Comparison of ENCODE assay signal across 24 cellular contexts in genomic region chr12:123908884-123909807, GRCh38.
DNase-seq lines count a peak whose midpoint lies in the region; ATAC-seq, FAIRE-seq and TF ChIP-seq lines count a peak whose summit lies in the region.
"Had no signal": no experiment of that assay in that cellular context is flagged by ENCODE, and none has a peak within 500 bp of the region (broad histone marks: within the 10 kb centered on the region; RNA-seq: fewer than 3 reads in every experiment).

No MANE protein-coding gene starts in this region.

- H3K4me1 ChIP-seq in K562 (replicated peaks in 1 of 2; ENCODE audit: control insufficient read depth in 2 of 2, insufficient read depth in 2 of 2, low read length in 2 of 2) (peaks cover 0 to under 1% of the 10 kb centered on the region in 2 experiments; a peak in 2 of 5 replicates), esophagus muscularis mucosa (no peaks in the 10 kb centered on the region)
- H3K4me1 ChIP-seq: HAP-1, sigmoid colon, testis had no signal

- H3K9ac ChIP-seq in K562 (ENCODE audit: insufficient read depth in 1 of 2, low read depth in 2 of 2, low read length in 2 of 2), result peak overlapping the region in 1 of 2 experiments; percentile 44; a peak in 1 of 4 replicates

- H2AFZ ChIP-seq in K562 (ENCODE audit: low read depth, low read length), result no peak overlapping the region

- FAIRE-seq in K562 (lab: Jason Lieb, UNC), result no peak
- FAIRE-seq: urothelium cell line had no signal

- TF ChIP-seq CTCF in K562 (IDR thresholded peaks at IDR 0.05 in 2 of 3, conservative IDR thresholded peaks at IDR 0.05 in 1 of 3; ENCODE audit: insufficient read depth in 2 of 3, low read depth in 1 of 3, low read length in 3 of 3) (no peak), neural crest cell (conservative IDR thresholded peaks at IDR 0.05) (no peak), esophagus muscularis mucosa (IDR thresholded peaks at IDR 0.05) (no peak)

- H3K9me3 ChIP-seq in K562 (replicated peaks; ENCODE audit: control insufficient read depth, insufficient read depth, low read depth, low read length), result no peaks in the 10 kb centered on the region
- H3K9me3 ChIP-seq in esophagus muscularis mucosa, result no peaks in the 10 kb centered on the region
- H3K9me3 ChIP-seq: HAP-1, sigmoid colon, testis had no signal

- BruUV-seq in K562 (replicated peaks; lab: Mats Ljungman, UMichigan), result no TSS peak

- WGBS in K562 (ENCODE audit: insufficient coverage, low coverage, missing lambda C conversion rate), result 5% methylated on average over 36 of the region's 37 CpGs
- WGBS in esophagus muscularis mucosa, result 80% methylated on average over 31 of the region's 37 CpGs

- H3K36me3 Mint-ChIP-seq in neural crest cell (ENCODE audit: low read depth), result peaks cover 12% of the 10 kb centered on the region
- H3K36me3 Mint-ChIP-seq: CD14-positive monocyte had no signal

- no peak overlapping the region for H3K4me2 ChIP-seq in K562 (ENCODE audit: insufficient read depth, low read length)

- ATAC-seq in K562 (peak; percentile 17; the same call in 2 of the 3 replicates), HG02678 (IDR thresholded peaks at IDR 0.05; ENCODE audit: unreplicated experiment) (no peak)

- TF ChIP-seq RAD21 in K562 (CRISPR knock-in tag; conservative IDR thresholded peaks at IDR 0.05 in 1 of 2, IDR thresholded peaks at IDR 0.05 in 1 of 2), result no peak

- H3K9me1 ChIP-seq in K562 (ENCODE audit: control insufficient read depth, insufficient read depth, low read length), result no peaks in the 10 kb centered on the region

- in situ Hi-C loops in K562 (cut with MboI), result no loop called here

- H3K4me3 ChIP-seq in K562 (no peak overlapping the region), esophagus muscularis mucosa (no peak overlapping the region)
- H3K4me3 ChIP-seq: HAP-1, sigmoid colon, testis had no signal

- no peak for TF ChIP-seq EP300 in K562 (IDR thresholded peaks at IDR 0.05; ENCODE audit: low read length)
- TF ChIP-seq EP300 in esophagus muscularis mucosa (IDR thresholded peaks at IDR 0.05), result no peak

- no peak overlapping the region for H3K27ac Mint-ChIP-seq in neural crest cell (ENCODE audit: unreplicated experiment)

- H3K4me3 Mint-ChIP-seq in neural crest cell, result peak overlapping the region; percentile 84
- H3K4me3 Mint-ChIP-seq: CD14-positive monocyte had no signal

- H3K27ac ChIP-seq in K562 (ENCODE audit: extremely low read depth, low read depth, low read length), result no peak overlapping the region
- no peak overlapping the region for H3K27ac ChIP-seq in esophagus muscularis mucosa (replicated peaks in 1 of 4)
- H3K27ac ChIP-seq: sigmoid colon, testis had no signal

- peaks cover 24 to 35% of the 10 kb centered on the region in 2 experiments; a peak in 4 of 5 replicates for H3K27me3 ChIP-seq in K562 (ENCODE audit: control insufficient read depth in 2 of 2, insufficient read depth in 2 of 2, low read length in 2 of 2)
- peaks cover 0 to 2% (median 0%) of the 10 kb centered on the region in 4 donors for H3K27me3 ChIP-seq in esophagus muscularis mucosa
- H3K27me3 ChIP-seq: testis had no signal

- TF ChIP-seq POLR2A in K562 (conservative IDR thresholded peaks at IDR 0.05) (no peak), esophagus muscularis mucosa (IDR thresholded peaks at IDR 0.05; ENCODE audit: low read depth) (no peak)

- no peaks in the 10 kb centered on the region for H3K79me2 ChIP-seq in K562 (ENCODE audit: control insufficient read depth, insufficient read depth, low read length)

- H3K4me1 Mint-ChIP-seq in neural crest cell, result peaks cover 41% of the 10 kb centered on the region
- H3K4me1 Mint-ChIP-seq: CD14-positive monocyte had no signal

- DNase-seq in DMS79 treated with DMSO at 0.1 percent for 48 hours (lab: John Stamatoyannopoulos, UW) (peak; percentile 51), LHCN-M2 (ENCODE audit: low read depth) (peak; percentile 13), K562 (ENCODE audit: extremely low read depth in 1 of 4, low spot score in 3 of 4) (no peak), neural crest cell (ENCODE audit: low read depth, low spot score) (no peak), esophagus muscularis mucosa (ENCODE audit: extremely low spot score) (no peak)
- DNase-seq in stimulated activated CD4-positive, alpha-beta T cell treated with anti-CD3 and anti-CD28 coated beads, Interleukin-15, amount 100 ng/mL, for 24 hours, result no peak
- DNase-seq: activated CD4-positive, alpha-beta T cell treated with anti-CD3 and anti-CD28 coated beads, Interleukin-2, amount 50 U/mL, for 4 hours; activated CD4-positive, CD25-positive, alpha-beta regulatory T cell; activated naive CD4-positive, alpha-beta T cell treated with Interleukin-2 at 50 U/mL for 16 hours; Calu3; islet precursor cell; KBM-7; midbrain; NCI-H2227 treated with DMSO at 0.1 percent for 48 hours; NCI-H526 treated with DMSO at 0.1 percent for 48 hours; RPMI8226; sigmoid colon; stimulated activated naive CD4-positive, alpha-beta T cell treated with Interleukin-2 at 50 U/mL for 16 hours; T-helper 1 cell; testis had no signal

- no peaks in the 10 kb centered on the region for H3K36me3 ChIP-seq in K562 (ENCODE audit: control insufficient read depth, insufficient read depth, low read length)
- H3K36me3 ChIP-seq in esophagus muscularis mucosa, result no peaks in the 10 kb centered on the region
- H3K36me3 ChIP-seq: HAP-1, sigmoid colon had no signal

- peaks cover 31% of the 10 kb centered on the region for H3K27me3 Mint-ChIP-seq in neural crest cell (ENCODE audit: low read depth)

- intact Hi-C loops in K562 (cut with micrococcal nuclease), result loop anchor here (5.0 kb wide), 1 partner anchor 73 kb away; no protein-coding TSS in a partner anchor
- intact Hi-C loops in esophagus muscularis mucosa (cut with DNase I), result loop anchor here (5.0 kb wide), 1 partner anchor 73 kb away; no protein-coding TSS in a partner anchor

- POLR2A ChIA-PET in K562 (lab: Yijun Ruan, JAX), result interaction anchor here (0.5 to 2.7 kb wide), 2 partner anchors 10 to 111 kb away, joined by 5 to 10 read pairs; no protein-coding TSS in a partner anchor

- CTCF ChIA-PET in K562 (lab: Yijun Ruan, JAX; ENCODE audit: low intra/inter-chr PET ratio), result no interaction called here

- H4K20me1 ChIP-seq in K562 (replicated peaks; ENCODE audit: control insufficient read depth, insufficient read depth, low read length), result peaks cover 6% of the 10 kb centered on the region; the same call in 1 of the 2 replicates

- H3K9me3 Mint-ChIP-seq in neural crest cell, result peaks cover 4% of the 10 kb centered on the region
- H3K9me3 Mint-ChIP-seq: CD14-positive monocyte had no signal

TF ChIP-seq in K562, 482 proteins besides CTCF, POLR2A, EP300 and RAD21:
- TF ChIP-seq CTBP1 (IDR thresholded peaks at IDR 0.05; ENCODE audit: borderline replicate concordance) (0 out of 2 replicates have a peak, but pooled peaks have one; percentile 8), RBM25 (IDR thresholded peaks at IDR 0.05; ENCODE audit: low read depth, low read length, severe bottlenecking) (no peak), IFI16 (CRISPR knock-in tag; IDR thresholded peaks at IDR 0.05) (no peak), NFIC (IDR thresholded peaks at IDR 0.05) (peak; percentile 49), ETS2 (tag; IDR thresholded peaks at IDR 0.05; ENCODE audit: borderline replicate concordance, poor library complexity, severe bottlenecking) (no peak)
TF ChIP-seq in K562: peak in this region for 2.

Comparison
In these comparisons a context has a peak if more than half of its experiments do, and no peak if none do; other contexts are left out.
1. DNase-seq: peak in DMS79 treated with DMSO at 0.1 percent for 48 hours (single experiment) and LHCN-M2 (single experiment); none in K562 (0 of 4), neural crest cell (single experiment), stimulated activated CD4-positive, alpha-beta T cell treated with anti-CD3 and anti-CD28 coated beads, Interleukin-15, amount 100 ng/mL, for 24 hours (single experiment) and esophagus muscularis mucosa (single experiment).